1 cellular context compared by ENCODE assay signal in genomic region chr1:81725823-81726222, GRCh38.
TF ChIP-seq lines count a peak whose summit lies in the region.

No MANE protein-coding gene starts in this region.

TF ChIP-seq in GM23338, 12 proteins besides CTCF, POLR2A, EP300 and RAD21 (continued from another document):
- TF ChIP-seq NANOG (IDR thresholded peaks at IDR 0.05; ENCODE audit: borderline replicate concordance) (no peak), ZNF462 (CRISPR knock-in tag; IDR thresholded peaks at IDR 0.05) (no peak), ZNF114 (CRISPR knock-in tag; IDR thresholded peaks at IDR 0.05) (no peak), EZH2phosphoT487 (IDR thresholded peaks at IDR 0.05; ENCODE audit: unreplicated experiment) (no peak), EZH2 (IDR thresholded peaks at IDR 0.05; ENCODE audit: low read depth, unreplicated experiment) (no peak), ETS1 (IDR thresholded peaks at IDR 0.05) (no peak), POLR2AphosphoS5 (IDR thresholded peaks at IDR 0.05; ENCODE audit: low read depth) (no peak), ZNF331 (CRISPR knock-in tag; IDR thresholded peaks at IDR 0.05; ENCODE audit: low read depth) (no peak), JUNB (IDR thresholded peaks at IDR 0.05; ENCODE audit: unreplicated experiment) (no peak), STAT1 (IDR thresholded peaks at IDR 0.05; ENCODE audit: unreplicated experiment) (no peak)
